ENCODE assay signal across 9 cellular contexts in genomic region chr10:43452356-43452914, GRCh38. TPM values are rescaled to one million over a fixed set of nuclear protein-coding genes. Genes with fewer than 3 reads are reported as not detected.
A peak's percentile ranks its signal among the peaks of the same experiment; 100 is the strongest.
DNase-seq lines count a peak whose midpoint lies in the region; ATAC-seq, FAIRE-seq and TF ChIP-seq lines count a peak whose summit lies in the region.
"Had no signal": no experiment of that assay in that cellular context is flagged by ENCODE, and none has a peak within 500 bp of the region (broad histone marks: within the 10 kb centered on the region; RNA-seq: fewer than 3 reads in every experiment).

No MANE protein-coding gene starts in this region.

- H2AFZ ChIP-seq in GM12878 (ENCODE audit: control insufficient read depth, low read depth, low read length), result no peak overlapping the region

- in situ Hi-C loops in GM12878 (cut with MboI), result loop anchor here (5.0 kb wide), 1 partner anchor 55 kb away; no protein-coding TSS in a partner anchor

- TF ChIP-seq CTCF in HL-60 (IDR thresholded peaks at IDR 0.05; ENCODE audit: insufficient read depth, low read length), result no peak
- no peak for TF ChIP-seq CTCF in GM12878 (IDR thresholded peaks at IDR 0.05 in 2 of 3, conservative IDR thresholded peaks at IDR 0.05 in 1 of 3; ENCODE audit: control insufficient read depth in 2 of 3, extremely low read depth in 1 of 3, insufficient read depth in 1 of 3, low read depth in 3 of 3, low read length in 3 of 3)
- no peak for TF ChIP-seq CTCF in neutrophil (IDR thresholded peaks at IDR 0.05)

- TF ChIP-seq EP300 in GM12878 (IDR thresholded peaks at IDR 0.05; ENCODE audit: borderline replicate concordance in 1 of 2, control insufficient read depth in 1 of 2, low read depth in 2 of 2, low read length in 2 of 2), result no peak

- TF ChIP-seq RAD21 in GM12878 (IDR thresholded peaks at IDR 0.05; ENCODE audit: insufficient read depth, low read depth, low read length), result no peak

- no peaks in the 10 kb centered on the region for H4K20me1 ChIP-seq in GM12878 (ENCODE audit: control insufficient read depth, insufficient read depth)

- no peak for FAIRE-seq in GM12878 (lab: Jason Lieb, UNC)

- CTCF ChIA-PET in GM12878 (lab: Yijun Ruan, JAX), result interaction anchor here (1.2 kb wide), 2 partner anchors 17 to 248 kb away, joined by 3 read pairs; no protein-coding TSS in a partner anchor

- SMC1A ChIA-PET in GM12878 (lab: Charles Lee; ENCODE audit: uncharacterized antibody, unreplicated experiment), result interaction anchor here (0.7 to 2.4 kb wide), 7 partner anchors 10 to 62 kb away, joined by 3 to 10 read pairs (median 3); no protein-coding TSS in a partner anchor

- peak; percentile 1 for DNase-seq in EH (ENCODE audit: low read depth)
- no peak for DNase-seq in HL-60 (ENCODE audit: low read depth in 1 of 2, low spot score in 1 of 2)
- no peak for DNase-seq in GM12878 (ENCODE audit: low read depth, low spot score)
- no peak for DNase-seq in H7
- DNase-seq in NK-92 (lab: John Stamatoyannopoulos, UW; ENCODE audit: unreplicated experiment), result no peak
- DNase-seq in GM19238 (ENCODE audit: insufficient read length, low spot score), result no peak
- DNase-seq in amniotic stem cell (lab: John Stamatoyannopoulos, UW), result no peak
- DNase-seq: NCI-H1930 had no signal

- no peak for TF ChIP-seq POLR2A in GM12878 (IDR thresholded peaks at IDR 0.05; ENCODE audit: low read depth, low read length)

- intact Hi-C loops in GM12878 (cut with micrococcal nuclease; ENCODE audit: unreplicated experiment), result no loop called here

- POLR2A ChIA-PET in GM12878 (lab: Charles Lee), result interaction anchor here (0.7 to 1.2 kb wide), 3 partner anchors 10 to 35 kb away, joined by 3 to 4 read pairs (median 3); partner anchors contain the start of gene ZNF487

- H3K27ac ChIP-seq in HL-60 (replicated peaks), result peak overlapping the region; percentile 22; the same call in 1 of the 2 replicates
- H3K27ac ChIP-seq in GM12878 (ENCODE audit: control insufficient read depth, insufficient read depth), result peak overlapping the region; percentile 71
- H3K27ac ChIP-seq in neutrophil, result peak overlapping the region; percentile 92

- H3K79me2 ChIP-seq in GM12878 (ENCODE audit: control insufficient read depth, insufficient read depth, low read length), result peaks cover 14% of the 10 kb centered on the region

- no peaks in the 10 kb centered on the region for H3K9me3 ChIP-seq in GM12878 (replicated peaks; ENCODE audit: control insufficient read depth, insufficient read depth, low read length)
- H3K9me3 ChIP-seq in neutrophil, result no peaks in the 10 kb centered on the region

- H3K36me3 ChIP-seq in GM12878 (ENCODE audit: control insufficient read depth in 2 of 2, insufficient read depth in 2 of 2, low read length in 1 of 2), result no peaks in the 10 kb centered on the region
- H3K36me3 ChIP-seq in neutrophil, result peaks cover 3% of the 10 kb centered on the region
- no peaks in the 10 kb centered on the region for H3K36me3 ChIP-seq in H7 (replicated peaks; ENCODE audit: control insufficient read depth, insufficient read depth, low read length)

- H3K27me3 ChIP-seq in HL-60 (ENCODE audit: insufficient read depth, poor library complexity, severe bottlenecking), result no peaks in the 10 kb centered on the region
- no peaks in the 10 kb centered on the region for H3K27me3 ChIP-seq in GM12878 (replicated peaks in 1 of 2; ENCODE audit: control insufficient read depth in 2 of 2, insufficient read depth in 2 of 2, low read length in 1 of 2)
- no peaks in the 10 kb centered on the region for H3K27me3 ChIP-seq in neutrophil
- no peaks in the 10 kb centered on the region for H3K27me3 ChIP-seq in H7 (ENCODE audit: control insufficient read depth, insufficient read depth, low read length)

- H3K9ac ChIP-seq in GM12878 (ENCODE audit: control insufficient read depth, insufficient read depth, low read length), result peak overlapping the region; percentile 36; the same call in 1 of the 2 replicates

- H3K4me3 ChIP-seq in HL-60 (replicated peaks; ENCODE audit: insufficient read depth, low read length), result no peak overlapping the region
- H3K4me3 ChIP-seq in GM12878, result no peak overlapping the region
- no peak overlapping the region for H3K4me3 ChIP-seq in neutrophil (ENCODE audit: low read depth in 1 of 2, low read length in 1 of 2)
- H3K4me3 ChIP-seq in H7 (ENCODE audit: insufficient read depth, low read depth, low read length), result no peak overlapping the region

- 9% methylated on average over 4 of the region's 4 CpGs for WGBS in GM12878 (ENCODE audit: insufficient coverage, insufficient replicate concordance, low lambda C conversion rate, missing lambda C conversion rate)

- ATAC-seq in GM12878, result no peak

- H3K4me1 ChIP-seq in GM12878 (ENCODE audit: control insufficient read depth, insufficient read depth, low read length) (peaks cover 33% of the 10 kb centered on the region), neutrophil (ENCODE audit: control insufficient read depth in 1 of 2, insufficient read depth in 1 of 2, low read depth in 1 of 2, low read length in 1 of 2) (peaks cover 63 to 64% of the 10 kb centered on the region in 2 experiments)

- BruUV-seq in GM12878 (replicated peaks; lab: Mats Ljungman, UMichigan), result no TSS peak

- RAD21 ChIA-PET in GM12878 (lab: Charles Lee; ENCODE audit: unreplicated experiment), result interaction anchor here (0.9 to 1.4 kb wide), 3 partner anchors 13 to 48 kb away, joined by 3 to 5 read pairs (median 4); no protein-coding TSS in a partner anchor

- peak overlapping the region; percentile 89; the same call in 1 of the 2 replicates for H3K4me2 ChIP-seq in GM12878 (ENCODE audit: control insufficient read depth, insufficient read depth)

TF ChIP-seq in GM12878, 131 proteins besides CTCF, POLR2A, EP300 and RAD21:
- TF ChIP-seq SPI1 (IDR thresholded peaks at IDR 0.05; ENCODE audit: borderline replicate concordance, insufficient read depth, low read depth, low read length), result no peak
- TF ChIP-seq NBN (IDR thresholded peaks at IDR 0.05), result 0 out of 2 replicates have a peak, but pooled peaks have one; percentile 7

RNA-seq across cellular contexts. Expression of gene ZNF487, which starts 15.5 kb away (rescaled TPM):
- total RNA-seq in GM12878 (2013; cell fraction: nucleolus; rRNA removed), result 1.5 and 2.5 TPM in 2 replicates
- total RNA-seq in GM12878 (2014; rRNA removed) (1.5 and 1.8 TPM in 2 replicates), GM12878 (2014; rRNA removed; fragmentation: Illumina TruSeq; extraction: Trizol) (1.6 and 2.0 TPM in 2 replicates), GM12878 (2021) (0.74 and 1.1 TPM in 2 replicates)
- polyA plus RNA-seq in GM12878 (2011; ENCODE audit: low read depth), result 0.54 TPM
- polyA plus RNA-seq in GM12878 (2011; rRNA removed) (0.98 and 1.0 TPM in 2 replicates), GM12878 (2014; fragmentation: Illumina TruSeq; extraction: Trizol) (2.1 and 5.3 TPM in 2 replicates), GM12878 (2014; fragmentation: Nextera tagmentation; extraction: Ambion mirVana) (1 to 10 TPM in 1 of 2 experiments, under 1 TPM in 1; 0.77 to 1.3 TPM), GM12878 (2014; rRNA removed) (0.72 and 1.4 TPM in 2 replicates), GM12878 (2016; fragmentation: Nextera tagmentation; extraction: Ambion mirVana) (1 to 10 TPM in 1 of 2 experiments, under 1 TPM in 1; 0.89 to 1.0 TPM)
- 0.84 and 1.4 TPM in 2 replicates for polyA plus RNA-seq in GM12878 (2011; cell fraction: cytosol; rRNA removed)
- polyA plus RNA-seq in GM12878 (2011; cell fraction: nucleus; rRNA removed), result 0.28 and 0.50 TPM in 2 replicates
- polyA plus RNA-seq in GM12878 (2012), result 0.79 and 0.92 TPM in 2 replicates
- polyA minus RNA-seq in GM12878 (2011; rRNA and poly(A)+ RNA removed), result 0.72 and 1.2 TPM in 2 replicates
- polyA minus RNA-seq in GM12878 (2011; cell fraction: cytosol; rRNA and poly(A)+ RNA removed), result not detected in 2 replicates
- polyA minus RNA-seq in GM12878 (2011; cell fraction: nucleus; rRNA and poly(A)+ RNA removed), result 0.24 and 0.57 TPM in 2 replicates
- 2.7 and 4.9 TPM in 2 replicates for total RNA-seq in H7 (2014; rRNA removed; shearing (Covaris generic))

RNA-seq across cellular contexts. Expression of gene HNRNPF, which starts 43.4 kb away (rescaled TPM):
- total RNA-seq in GM12878 (2013; cell fraction: nucleolus; rRNA removed), result 65.5 and 72.8 TPM in 2 replicates
- total RNA-seq in GM12878 (2014; rRNA removed) (291 and 315 TPM in 2 replicates), GM12878 (2014; rRNA removed; fragmentation: Illumina TruSeq; extraction: Trizol) (283 and 310 TPM in 2 replicates), GM12878 (2021) (372 and 373 TPM in 2 replicates)
- 97.4 TPM for polyA plus RNA-seq in GM12878 (2011; ENCODE audit: low read depth)
- polyA plus RNA-seq in GM12878 (2011; rRNA removed) (262 and 295 TPM in 2 replicates), GM12878 (2014; fragmentation: Illumina TruSeq; extraction: Trizol) (228 and 321 TPM in 2 replicates), GM12878 (2014; fragmentation: Nextera tagmentation; extraction: Ambion mirVana) (100 to 1,000 TPM; 156 to 158 TPM), GM12878 (2014; rRNA removed) (306 and 313 TPM in 2 replicates), GM12878 (2016; fragmentation: Nextera tagmentation; extraction: Ambion mirVana) (100 to 1,000 TPM; 274 to 282 TPM)
- 225 and 283 TPM in 2 replicates for polyA plus RNA-seq in GM12878 (2011; cell fraction: cytosol; rRNA removed)
- 188 and 261 TPM in 2 replicates for polyA plus RNA-seq in GM12878 (2011; cell fraction: nucleus; rRNA removed)
- polyA plus RNA-seq in GM12878 (2012), result 141 and 169 TPM in 2 replicates
- 288 and 291 TPM in 2 replicates for polyA minus RNA-seq in GM12878 (2011; rRNA and poly(A)+ RNA removed)
- polyA minus RNA-seq in GM12878 (2011; cell fraction: cytosol; rRNA and poly(A)+ RNA removed), result 89.5 and 109 TPM in 2 replicates
- polyA minus RNA-seq in GM12878 (2011; cell fraction: nucleus; rRNA and poly(A)+ RNA removed), result 32.3 and 63.9 TPM in 2 replicates
- total RNA-seq in H7 (2014; rRNA removed; shearing (Covaris generic)), result 328 and 342 TPM in 2 replicates

Comparison
In these comparisons a context has a peak if more than half of its experiments do, and no peak if none do; other contexts are left out.
1. H3K27ac ChIP-seq: peak in every context shown above with its lines; median percentile 92 in neutrophil; 71 in GM12878; 22 in HL-60.